ENCODE assay signal across 8 cellular contexts in the genomic region with DNA sequence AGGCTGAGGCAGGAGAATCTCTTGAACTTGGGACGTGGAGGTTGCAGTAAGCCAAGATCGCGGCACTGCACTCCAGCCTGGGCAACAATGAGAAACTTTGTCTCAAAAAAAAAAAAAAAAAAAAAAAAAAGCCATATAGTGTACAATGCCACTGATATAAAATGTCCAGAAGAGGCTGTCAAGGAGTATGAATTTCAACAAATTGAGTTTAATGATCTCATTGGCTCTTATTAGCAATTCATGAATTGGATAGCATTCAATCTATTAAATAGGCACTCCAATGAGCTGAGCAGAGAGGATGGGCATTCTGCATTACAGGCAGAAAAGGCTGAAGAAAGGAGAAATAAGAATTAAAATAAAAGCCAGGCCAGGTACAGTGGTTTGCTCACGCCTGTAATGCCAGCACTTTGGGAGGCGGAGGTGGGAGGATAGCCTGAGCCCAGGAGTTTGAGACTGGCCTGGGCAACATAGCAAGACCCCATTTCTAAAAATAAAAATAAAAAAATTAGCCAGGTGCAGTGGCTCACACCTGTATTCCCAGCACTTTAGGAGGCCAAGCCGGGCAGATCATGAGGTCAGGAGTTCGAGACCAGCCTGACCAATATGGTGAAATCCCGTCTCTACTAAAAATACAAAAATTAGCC. TPM values are rescaled to one million over a fixed set of nuclear protein-coding genes. Genes with fewer than 3 reads are reported as not detected.
DNase-seq lines count a peak whose midpoint lies in the region; ATAC-seq and TF ChIP-seq lines count a peak whose summit lies in the region.

No MANE protein-coding gene starts in this region.

- peaks cover 37% of the 10 kb centered on the region for H4K20me1 ChIP-seq in BLaER1

- peak overlapping the region; percentile 98 for H3K9ac ChIP-seq in BLaER1
- H3K9ac ChIP-seq in duodenal mucosa (ENCODE audit: low read depth in 1 of 2, low read length in 2 of 2), result peak overlapping the region; percentile 54 to 76

- H3K4me2 ChIP-seq in BLaER1, result peak overlapping the region; percentile 96

- peak overlapping the region; percentile 97 for H3K27ac ChIP-seq in BLaER1
- no peak overlapping the region for H3K27ac ChIP-seq in duodenal mucosa (ENCODE audit: low read depth, low read length)

- H3K4me1 ChIP-seq in BLaER1 (peaks cover 70% of the 10 kb centered on the region), duodenal mucosa (ENCODE audit: control insufficient read depth in 1 of 2, insufficient read depth in 2 of 2, low read length in 2 of 2) (peaks cover 4 to 22% of the 10 kb centered on the region in 2 donors)

- H3K9me3 ChIP-seq in BLaER1 (no peaks in the 10 kb centered on the region), duodenal mucosa (ENCODE audit: control insufficient read depth in 1 of 2, low read length in 2 of 2) (no peaks in the 10 kb centered on the region)

- H3K36me3 ChIP-seq in BLaER1 (peaks cover 14% of the 10 kb centered on the region; the same call in 1 of the 2 replicates), duodenal mucosa (ENCODE audit: control insufficient read depth in 1 of 2, insufficient read depth in 2 of 2, low read length in 2 of 2) (no peaks in the 10 kb centered on the region)

- ATAC-seq in GM21825 (IDR thresholded peaks at IDR 0.05; ENCODE audit: unreplicated experiment), result no peak

- H3K27me3 ChIP-seq in BLaER1 (no peaks in the 10 kb centered on the region), duodenal mucosa (ENCODE audit: control insufficient read depth in 1 of 2, insufficient read depth in 2 of 2, low read length in 2 of 2) (no peaks in the 10 kb centered on the region)

- peak overlapping the region; percentile 97 for H3K27ac Mint-ChIP-seq in neural crest cell (ENCODE audit: unreplicated experiment)

- TF ChIP-seq CTCF in LNCaP clone FGC (IDR thresholded peaks at IDR 0.05; ENCODE audit: control insufficient read depth, extremely low read depth, insufficient read depth) (no peak), neural crest cell (conservative IDR thresholded peaks at IDR 0.05) (no peak), GM20000 (IDR thresholded peaks at IDR 0.05; ENCODE audit: extremely low read depth, missing control alignments) (no peak)

- peaks cover 31% of the 10 kb centered on the region for H3K4me1 Mint-ChIP-seq in neural crest cell

- peak overlapping the region; percentile 96 for H3K4me3 Mint-ChIP-seq in neural crest cell

- no peaks in the 10 kb centered on the region for H3K36me3 Mint-ChIP-seq in neural crest cell (ENCODE audit: low read depth)

- H3K4me3 ChIP-seq in BLaER1, result peak overlapping the region; percentile 100
- peak overlapping the region; percentile 18 for H3K4me3 ChIP-seq in LNCaP clone FGC (ENCODE audit: low read depth, low read length)
- H3K4me3 ChIP-seq in duodenal mucosa (ENCODE audit: low read depth in 1 of 2, low read length in 2 of 2), result peak overlapping the region; percentile 57 to 59

- H3K27me3 Mint-ChIP-seq in neural crest cell (ENCODE audit: low read depth), result peaks cover 3% of the 10 kb centered on the region

- H3K9me3 Mint-ChIP-seq in neural crest cell, result no peaks in the 10 kb centered on the region

- DNase-seq in LNCaP clone FGC (ENCODE audit: low read depth) (no peak), neural crest cell (ENCODE audit: low read depth, low spot score) (no peak), COR-L47 (lab: John Stamatoyannopoulos, UW) (no peak), hypothalamus (lab: John Stamatoyannopoulos, UW) (no peak), GM20000 (ENCODE audit: low spot score) (no peak)

RNA-seq across cellular contexts. Expression of gene LMNB2, which starts 0.8 kb away (rescaled TPM):
- total RNA-seq in neural crest cell, result 201 and 206 TPM in 2 replicates

RNA-seq across cellular contexts. Expression of gene GADD45B, which starts 18.4 kb away (rescaled TPM):
- total RNA-seq in neural crest cell, result 3.3 and 4.1 TPM in 2 replicates

RNA-seq across cellular contexts. Expression of gene TIMM13, which starts 30.1 kb away (rescaled TPM):
- 145 and 155 TPM in 2 replicates for total RNA-seq in neural crest cell

Comparison
In these comparisons a context has a peak if more than half of its experiments do, and no peak if none do; other contexts are left out.
1. H3K4me3 ChIP-seq: peak in every context shown above with its lines; median percentile 100 in BLaER1; 58 in duodenal mucosa; 18 in LNCaP clone FGC.